1 cellular context compared by ENCODE assay signal in genomic region chr2:26244479-26245230, GRCh38.
TF ChIP-seq lines count a peak whose summit lies in the region.

Gene HADHA (minus strand): TSS chr2:26244632. CDS start chr2:26244596, 36 bp downstream.
Gene HADHB (plus strand): TSS chr2:26244939. CDS start chr2:26254255, 9,316 bp downstream.

TF ChIP-seq in H1, 55 proteins besides CTCF, POLR2A, EP300 and RAD21 (continued from another document):
- TF ChIP-seq, protein P1, sequence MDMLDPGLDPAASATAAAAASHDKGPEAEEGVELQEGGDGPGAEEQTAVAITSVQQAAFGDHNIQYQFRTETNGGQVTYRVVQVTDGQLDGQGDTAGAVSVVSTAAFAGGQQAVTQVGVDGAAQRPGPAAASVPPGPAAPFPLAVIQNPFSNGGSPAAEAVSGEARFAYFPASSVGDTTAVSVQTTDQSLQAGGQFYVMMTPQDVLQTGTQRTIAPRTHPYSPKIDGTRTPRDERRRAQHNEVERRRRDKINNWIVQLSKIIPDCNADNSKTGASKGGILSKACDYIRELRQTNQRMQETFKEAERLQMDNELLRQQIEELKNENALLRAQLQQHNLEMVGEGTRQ (IDR thresholded peaks at IDR 0.05; ENCODE audit: low read length) = no peak
- no peak for TF ChIP-seq BCL11A (IDR thresholded peaks at IDR 0.05; ENCODE audit: low read depth in 2 of 2, low read length in 2 of 2)
- TF ChIP-seq CTBP2 (IDR thresholded peaks at IDR 0.05; ENCODE audit: borderline replicate concordance, insufficient read depth, insufficient read length, low read length) = no peak
- TF ChIP-seq RBBP5 (IDR thresholded peaks at IDR 0.05; ENCODE audit: borderline replicate concordance, low read depth, low read length) = peak; percentile 93
- no peak for TF ChIP-seq HDAC2 (IDR thresholded peaks at IDR 0.05; ENCODE audit: borderline replicate concordance in 1 of 2, low read depth in 2 of 2, low read length in 2 of 2)
- TF ChIP-seq POLR2AphosphoS5 (IDR thresholded peaks at IDR 0.05; ENCODE audit: low read depth, low read length) = peak; percentile 80
- peak; percentile 95 for TF ChIP-seq TAF1 (IDR thresholded peaks at IDR 0.05; ENCODE audit: low read depth, low read length)
- TF ChIP-seq, protein P2, sequence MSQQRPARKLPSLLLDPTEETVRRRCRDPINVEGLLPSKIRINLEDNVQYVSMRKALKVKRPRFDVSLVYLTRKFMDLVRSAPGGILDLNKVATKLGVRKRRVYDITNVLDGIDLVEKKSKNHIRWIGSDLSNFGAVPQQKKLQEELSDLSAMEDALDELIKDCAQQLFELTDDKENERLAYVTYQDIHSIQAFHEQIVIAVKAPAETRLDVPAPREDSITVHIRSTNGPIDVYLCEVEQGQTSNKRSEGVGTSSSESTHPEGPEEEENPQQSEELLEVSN (IDR thresholded peaks at IDR 0.05) = no peak
- TF ChIP-seq NANOG (IDR thresholded peaks at IDR 0.05; ENCODE audit: insufficient read depth, low read depth, low read length, poor library complexity, severe bottlenecking) = no peak
- TF ChIP-seq GTF2F1 (IDR thresholded peaks at IDR 0.05; ENCODE audit: borderline replicate concordance, low read depth, low read length) = peak; percentile 64; the same call in 1 of the 2 replicates
- TF ChIP-seq CBX5 (IDR thresholded peaks at IDR 0.05; ENCODE audit: low read depth, low read length) = no peak
- no peak for TF ChIP-seq JUN (IDR thresholded peaks at IDR 0.05; ENCODE audit: low read depth, low read length)
- no peak for TF ChIP-seq NRF1 (IDR thresholded peaks at IDR 0.05; ENCODE audit: low read depth, low read length)
- peak; percentile 97 for TF ChIP-seq SAP30 (IDR thresholded peaks at IDR 0.05; ENCODE audit: insufficient read depth, insufficient replicate concordance, low read length)
- no peak for TF ChIP-seq EZH2 (IDR thresholded peaks at IDR 0.05; ENCODE audit: low read depth, low read length, severe bottlenecking)
- no peak for TF ChIP-seq JUND (IDR thresholded peaks at IDR 0.05; ENCODE audit: low read length)
- TF ChIP-seq YY1 (IDR thresholded peaks at IDR 0.05; ENCODE audit: low read depth, low read length) = peak; percentile 83; the same call in 1 of the 2 replicates
- 0 out of 2 replicates have a peak, but pooled peaks have one; percentile 40 for TF ChIP-seq EGR1 (IDR thresholded peaks at IDR 0.05; ENCODE audit: borderline replicate concordance, low read depth, low read length)
- no peak for TF ChIP-seq BACH1 (IDR thresholded peaks at IDR 0.05; ENCODE audit: low read length)
- TF ChIP-seq SRF (IDR thresholded peaks at IDR 0.05; ENCODE audit: low read depth, low read length) = no peak
- TF ChIP-seq MAFK (IDR thresholded peaks at IDR 0.05; ENCODE audit: low read depth, low read length) = no peak
- TF ChIP-seq GABPA (IDR thresholded peaks at IDR 0.05; ENCODE audit: borderline replicate concordance, insufficient read depth, low read length) = no peak
- TF ChIP-seq ZNF274 (IDR thresholded peaks at IDR 0.05; ENCODE audit: borderline replicate concordance, extremely low read depth, low read length) = no peak
- TF ChIP-seq CHD1 (IDR thresholded peaks at IDR 0.05; ENCODE audit: low read depth, low read length) = no peak
- TF ChIP-seq SP4 (IDR thresholded peaks at IDR 0.05; ENCODE audit: low read length) = peak; percentile 99
- TF ChIP-seq SIN3A (conservative IDR thresholded peaks at IDR 0.05 in 1 of 2, IDR thresholded peaks at IDR 0.05 in 1 of 2; ENCODE audit: low read depth in 1 of 2, low read length in 2 of 2) = peak; percentile 43 to 85; a peak in 3 of 4 replicates
- peak; percentile 74 for TF ChIP-seq KDM4A (IDR thresholded peaks at IDR 0.05; ENCODE audit: low read depth, low read length, severe bottlenecking)
- no peak; the same call in 1 of the 2 replicates for TF ChIP-seq MAX (IDR thresholded peaks at IDR 0.05)
- TF ChIP-seq, protein P3, sequence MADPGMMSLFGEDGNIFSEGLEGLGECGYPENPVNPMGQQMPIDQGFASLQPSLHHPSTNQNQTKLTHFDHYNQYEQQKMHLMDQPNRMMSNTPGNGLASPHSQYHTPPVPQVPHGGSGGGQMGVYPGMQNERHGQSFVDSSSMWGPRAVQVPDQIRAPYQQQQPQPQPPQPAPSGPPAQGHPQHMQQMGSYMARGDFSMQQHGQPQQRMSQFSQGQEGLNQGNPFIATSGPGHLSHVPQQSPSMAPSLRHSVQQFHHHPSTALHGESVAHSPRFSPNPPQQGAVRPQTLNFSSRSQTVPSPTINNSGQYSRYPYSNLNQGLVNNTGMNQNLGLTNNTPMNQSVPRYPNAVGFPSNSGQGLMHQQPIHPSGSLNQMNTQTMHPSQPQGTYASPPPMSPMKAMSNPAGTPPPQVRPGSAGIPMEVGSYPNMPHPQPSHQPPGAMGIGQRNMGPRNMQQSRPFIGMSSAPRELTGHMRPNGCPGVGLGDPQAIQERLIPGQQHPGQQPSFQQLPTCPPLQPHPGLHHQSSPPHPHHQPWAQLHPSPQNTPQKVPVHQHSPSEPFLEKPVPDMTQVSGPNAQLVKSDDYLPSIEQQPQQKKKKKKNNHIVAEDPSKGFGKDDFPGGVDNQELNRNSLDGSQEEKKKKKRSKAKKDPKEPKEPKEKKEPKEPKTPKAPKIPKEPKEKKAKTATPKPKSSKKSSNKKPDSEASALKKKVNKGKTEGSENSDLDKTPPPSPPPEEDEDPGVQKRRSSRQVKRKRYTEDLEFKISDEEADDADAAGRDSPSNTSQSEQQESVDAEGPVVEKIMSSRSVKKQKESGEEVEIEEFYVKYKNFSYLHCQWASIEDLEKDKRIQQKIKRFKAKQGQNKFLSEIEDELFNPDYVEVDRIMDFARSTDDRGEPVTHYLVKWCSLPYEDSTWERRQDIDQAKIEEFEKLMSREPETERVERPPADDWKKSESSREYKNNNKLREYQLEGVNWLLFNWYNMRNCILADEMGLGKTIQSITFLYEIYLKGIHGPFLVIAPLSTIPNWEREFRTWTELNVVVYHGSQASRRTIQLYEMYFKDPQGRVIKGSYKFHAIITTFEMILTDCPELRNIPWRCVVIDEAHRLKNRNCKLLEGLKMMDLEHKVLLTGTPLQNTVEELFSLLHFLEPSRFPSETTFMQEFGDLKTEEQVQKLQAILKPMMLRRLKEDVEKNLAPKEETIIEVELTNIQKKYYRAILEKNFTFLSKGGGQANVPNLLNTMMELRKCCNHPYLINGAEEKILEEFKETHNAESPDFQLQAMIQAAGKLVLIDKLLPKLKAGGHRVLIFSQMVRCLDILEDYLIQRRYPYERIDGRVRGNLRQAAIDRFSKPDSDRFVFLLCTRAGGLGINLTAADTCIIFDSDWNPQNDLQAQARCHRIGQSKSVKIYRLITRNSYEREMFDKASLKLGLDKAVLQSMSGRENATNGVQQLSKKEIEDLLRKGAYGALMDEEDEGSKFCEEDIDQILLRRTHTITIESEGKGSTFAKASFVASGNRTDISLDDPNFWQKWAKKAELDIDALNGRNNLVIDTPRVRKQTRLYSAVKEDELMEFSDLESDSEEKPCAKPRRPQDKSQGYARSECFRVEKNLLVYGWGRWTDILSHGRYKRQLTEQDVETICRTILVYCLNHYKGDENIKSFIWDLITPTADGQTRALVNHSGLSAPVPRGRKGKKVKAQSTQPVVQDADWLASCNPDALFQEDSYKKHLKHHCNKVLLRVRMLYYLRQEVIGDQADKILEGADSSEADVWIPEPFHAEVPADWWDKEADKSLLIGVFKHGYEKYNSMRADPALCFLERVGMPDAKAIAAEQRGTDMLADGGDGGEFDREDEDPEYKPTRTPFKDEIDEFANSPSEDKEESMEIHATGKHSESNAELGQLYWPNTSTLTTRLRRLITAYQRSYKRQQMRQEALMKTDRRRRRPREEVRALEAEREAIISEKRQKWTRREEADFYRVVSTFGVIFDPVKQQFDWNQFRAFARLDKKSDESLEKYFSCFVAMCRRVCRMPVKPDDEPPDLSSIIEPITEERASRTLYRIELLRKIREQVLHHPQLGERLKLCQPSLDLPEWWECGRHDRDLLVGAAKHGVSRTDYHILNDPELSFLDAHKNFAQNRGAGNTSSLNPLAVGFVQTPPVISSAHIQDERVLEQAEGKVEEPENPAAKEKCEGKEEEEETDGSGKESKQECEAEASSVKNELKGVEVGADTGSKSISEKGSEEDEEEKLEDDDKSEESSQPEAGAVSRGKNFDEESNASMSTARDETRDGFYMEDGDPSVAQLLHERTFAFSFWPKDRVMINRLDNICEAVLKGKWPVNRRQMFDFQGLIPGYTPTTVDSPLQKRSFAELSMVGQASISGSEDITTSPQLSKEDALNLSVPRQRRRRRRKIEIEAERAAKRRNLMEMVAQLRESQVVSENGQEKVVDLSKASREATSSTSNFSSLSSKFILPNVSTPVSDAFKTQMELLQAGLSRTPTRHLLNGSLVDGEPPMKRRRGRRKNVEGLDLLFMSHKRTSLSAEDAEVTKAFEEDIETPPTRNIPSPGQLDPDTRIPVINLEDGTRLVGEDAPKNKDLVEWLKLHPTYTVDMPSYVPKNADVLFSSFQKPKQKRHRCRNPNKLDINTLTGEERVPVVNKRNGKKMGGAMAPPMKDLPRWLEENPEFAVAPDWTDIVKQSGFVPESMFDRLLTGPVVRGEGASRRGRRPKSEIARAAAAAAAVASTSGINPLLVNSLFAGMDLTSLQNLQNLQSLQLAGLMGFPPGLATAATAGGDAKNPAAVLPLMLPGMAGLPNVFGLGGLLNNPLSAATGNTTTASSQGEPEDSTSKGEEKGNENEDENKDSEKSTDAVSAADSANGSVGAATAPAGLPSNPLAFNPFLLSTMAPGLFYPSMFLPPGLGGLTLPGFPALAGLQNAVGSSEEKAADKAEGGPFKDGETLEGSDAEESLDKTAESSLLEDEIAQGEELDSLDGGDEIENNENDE (IDR thresholded peaks at IDR 0.05; ENCODE audit: insufficient replicate concordance, low read length) = no peak
- TF ChIP-seq RXRA (IDR thresholded peaks at IDR 0.05; ENCODE audit: insufficient read depth, low read depth, low read length) = no peak
- no peak for TF ChIP-seq TCF12 (IDR thresholded peaks at IDR 0.05; ENCODE audit: low read depth, low read length)
- TF ChIP-seq SIRT6 (IDR thresholded peaks at IDR 0.05; ENCODE audit: low read length) = no peak
- TF ChIP-seq RFX5 (IDR thresholded peaks at IDR 0.05; ENCODE audit: borderline replicate concordance, low read depth, low read length) = no peak
- TF ChIP-seq, protein P4, sequence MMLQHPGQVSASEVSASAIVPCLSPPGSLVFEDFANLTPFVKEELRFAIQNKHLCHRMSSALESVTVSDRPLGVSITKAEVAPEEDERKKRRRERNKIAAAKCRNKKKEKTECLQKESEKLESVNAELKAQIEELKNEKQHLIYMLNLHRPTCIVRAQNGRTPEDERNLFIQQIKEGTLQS (IDR thresholded peaks at IDR 0.05; ENCODE audit: insufficient read depth, low read depth, low read length) = no peak
- TF ChIP-seq TBP (IDR thresholded peaks at IDR 0.05; ENCODE audit: low read depth, low read length) = peak; percentile 83; the same call in 1 of the 2 replicates
- peak; percentile 61 for TF ChIP-seq TAF7 (optimal IDR thresholded peaks at IDR 0.05; ENCODE audit: borderline replicate concordance, low read depth, low read length)
- no peak for TF ChIP-seq TEAD4 (IDR thresholded peaks at IDR 0.05; ENCODE audit: low read depth, low read length)
- no peak for TF ChIP-seq BRCA1 (IDR thresholded peaks at IDR 0.05; ENCODE audit: low read depth, low read length)
- TF ChIP-seq RNF2 (IDR thresholded peaks at IDR 0.05; ENCODE audit: borderline replicate concordance, low read depth, low read length, missing control alignments, poor library complexity, severe bottlenecking) = no peak
- no peak; the same call in 1 of the 2 replicates for TF ChIP-seq SP1 (IDR thresholded peaks at IDR 0.05; ENCODE audit: low read depth, low read length)
- peak; percentile 77 for TF ChIP-seq PHF8 (conservative IDR thresholded peaks at IDR 0.05; ENCODE audit: low read depth, low read length)
- TF ChIP-seq SUZ12 (IDR thresholded peaks at IDR 0.05; ENCODE audit: low read length) = no peak
- no peak for TF ChIP-seq CHD2 (IDR thresholded peaks at IDR 0.05; ENCODE audit: low read length)
- TF ChIP-seq SP2 (IDR thresholded peaks at IDR 0.05; ENCODE audit: low read length) = no peak
- TF ChIP-seq KDM1A (IDR thresholded peaks at IDR 0.05; ENCODE audit: borderline replicate concordance, low read length) = no peak
- no peak for TF ChIP-seq CEBPB (IDR thresholded peaks at IDR 0.05; ENCODE audit: low read depth, low read length)
- TF ChIP-seq FOSL1 (IDR thresholded peaks at IDR 0.05; ENCODE audit: insufficient read depth, low read depth, low read length) = no peak
- peak; percentile 85 for TF ChIP-seq ASH2L (IDR thresholded peaks at IDR 0.05; ENCODE audit: low read length)
- no peak for TF ChIP-seq ATF2 (IDR thresholded peaks at IDR 0.05; ENCODE audit: low read length)
- no peak for TF ChIP-seq CBX8 (IDR thresholded peaks at IDR 0.05; ENCODE audit: borderline replicate concordance, low read depth, low read length)
- TF ChIP-seq KDM5A (IDR thresholded peaks at IDR 0.05; ENCODE audit: low read length) = peak; percentile 76
- no peak for TF ChIP-seq HDAC6 (IDR thresholded peaks at IDR 0.05; ENCODE audit: low read depth, low read length)
- TF ChIP-seq CREB1 (IDR thresholded peaks at IDR 0.05) = peak; percentile 37; the same call in 1 of the 2 replicates
TF ChIP-seq in H1: peak in this region for 16.
